27 cellular contexts compared by ENCODE assay signal in genomic region chr10:94206176-94206575, GRCh38.
"Had no signal": no experiment of that assay in that cellular context is flagged by ENCODE, and none has a peak within 500 bp of the region (broad histone marks: within the 10 kb centered on the region; RNA-seq: fewer than 3 reads in every experiment).

No MANE protein-coding gene starts in this region.

- FAIRE-seq: endothelial cell of umbilical vein, kidney, TTC549, urothelium cell line had no signal

- H3K4me3 ChIP-seq: ascending aorta, right lobe of liver, thoracic aorta had no signal

- ATAC-seq: activated T-cell treated with anti-CD3 and anti-CD28 coated beads, Interleukin-2, amount 50 U/mL, for 72 hours; left colon; naive thymus-derived CD4-positive, alpha-beta T cell; stimulated activated naive CD8-positive, alpha-beta T cell treated with anti-CD3 and anti-CD28 coated beads, Interleukin-15, Interleukin-2, amounts not matched to agents 100 U/mL and 50 U/mL, for 24 hours had no signal

- H3K27ac ChIP-seq: right lobe of liver, VCaP had no signal

- H3K36me3 ChIP-seq: ascending aorta, right lobe of liver, thoracic aorta had no signal

- DNase-seq: activated CD4-positive, alpha-beta T cell treated with anti-CD3 and anti-CD28 coated beads for 4 hours; activated CD4-positive, alpha-beta T cell treated with anti-CD3 and anti-CD28 coated beads, Interleukin-2, amount 50 U/mL, for 4 hours; activated naive CD4-positive, alpha-beta T cell; activated T-cell treated with anti-CD3 and anti-CD28 coated beads for 4 hours; activated T-cell treated with anti-CD3 and anti-CD28 coated beads, Interleukin-2, amount 50 U/mL, for 72 hours; caudate nucleus; hippocampal formation; kidney; mammary epithelial cell; naive thymus-derived CD4-positive, alpha-beta T cell; stimulated activated CD4-positive, alpha-beta T cell treated with anti-CD3 and anti-CD28 coated beads, Interleukin-12 subunit alpha, Interleukin-12 subunit beta, amount 100 ng/mL, for 4 hours; stimulated activated CD4-positive, alpha-beta T cell treated with anti-CD3 and anti-CD28 coated beads, Interleukin-4, amount 100 ng/mL, for 1 hour; stimulated activated naive CD8-positive, alpha-beta T cell treated with anti-CD3 and anti-CD28 coated beads, Interleukin-15, Interleukin-2, amounts not matched to agents 100 U/mL and 50 U/mL, for 24 hours; T-helper 1 cell; T-helper 9 cell; trophoblast cell had no signal

- H3K9me3 ChIP-seq: ascending aorta, right lobe of liver, thoracic aorta had no signal

- H3K4me3 Mint-ChIP-seq: activated naive CD8-positive, alpha-beta T cell; activated T-cell treated with anti-CD3 and anti-CD28 coated beads, Interleukin-2, amount 50 U/mL, for 72 hours; brain; mesothelial cell of epicardium; naive thymus-derived CD4-positive, alpha-beta T cell had no signal

- H3K27me3 ChIP-seq: ascending aorta, right lobe of liver had no signal

- H3K27me3 Mint-ChIP-seq: brain had no signal

- H3K36me3 Mint-ChIP-seq: activated naive CD8-positive, alpha-beta T cell; mesothelial cell of epicardium; naive thymus-derived CD4-positive, alpha-beta T cell had no signal

- H3K27ac Mint-ChIP-seq: activated naive CD8-positive, alpha-beta T cell; activated T-cell treated with anti-CD3 and anti-CD28 coated beads, Interleukin-2, amount 50 U/mL, for 72 hours; mesothelial cell of epicardium; naive thymus-derived CD4-positive, alpha-beta T cell had no signal
